1 cellular context compared by ENCODE assay signal in the genomic region with DNA sequence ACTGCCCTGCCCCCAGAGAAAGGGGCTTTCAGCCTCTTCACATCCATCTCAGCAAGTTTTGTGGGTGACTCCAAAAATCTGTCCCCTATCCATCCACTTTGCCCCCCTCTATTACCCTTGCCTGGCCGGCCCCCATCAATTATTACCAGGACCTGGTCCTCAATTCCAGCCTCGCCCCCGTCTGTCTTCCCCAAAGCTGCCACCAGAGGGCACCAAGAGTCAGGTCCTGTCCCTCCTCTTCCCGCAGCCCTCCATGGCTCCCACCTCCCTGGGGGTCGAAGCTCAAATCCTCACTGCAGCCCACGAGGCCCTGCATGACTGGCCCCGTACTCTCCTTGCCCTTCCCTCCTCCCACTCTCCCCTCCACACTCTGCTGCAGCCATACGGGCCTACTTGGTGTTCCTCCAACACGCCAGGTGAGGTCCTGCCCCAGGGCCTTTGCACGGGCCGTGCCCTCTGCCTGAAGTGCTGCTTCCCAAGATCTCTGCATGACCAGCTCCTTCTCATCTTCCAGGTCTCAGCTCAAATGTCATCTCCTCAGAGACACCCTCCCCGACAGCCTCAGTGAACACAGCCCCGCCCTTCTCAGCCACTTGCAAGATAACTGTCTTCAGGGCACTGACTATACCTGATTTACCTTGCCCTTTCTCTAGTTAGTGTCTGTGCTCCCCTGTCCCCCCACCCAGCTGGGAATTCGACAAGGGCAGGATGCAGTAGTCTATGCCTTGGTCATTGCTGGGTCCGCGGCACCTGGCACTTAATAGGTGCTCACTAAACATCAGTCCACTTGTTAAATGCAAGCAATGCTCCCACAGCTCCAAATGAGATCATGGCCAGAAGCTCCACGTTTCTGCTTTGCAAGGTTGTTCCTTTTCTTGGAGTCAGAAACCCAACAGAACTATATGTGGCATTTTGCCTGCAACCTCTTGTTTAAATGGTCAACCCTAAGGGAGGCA.
TF ChIP-seq lines count a peak whose summit lies in the region.

No MANE protein-coding gene starts in this region.

TF ChIP-seq in HepG2, 621 proteins besides CTCF, POLR2A, EP300 and RAD21 (continued from another document and continues in another):
- TF ChIP-seq, protein P1, sequence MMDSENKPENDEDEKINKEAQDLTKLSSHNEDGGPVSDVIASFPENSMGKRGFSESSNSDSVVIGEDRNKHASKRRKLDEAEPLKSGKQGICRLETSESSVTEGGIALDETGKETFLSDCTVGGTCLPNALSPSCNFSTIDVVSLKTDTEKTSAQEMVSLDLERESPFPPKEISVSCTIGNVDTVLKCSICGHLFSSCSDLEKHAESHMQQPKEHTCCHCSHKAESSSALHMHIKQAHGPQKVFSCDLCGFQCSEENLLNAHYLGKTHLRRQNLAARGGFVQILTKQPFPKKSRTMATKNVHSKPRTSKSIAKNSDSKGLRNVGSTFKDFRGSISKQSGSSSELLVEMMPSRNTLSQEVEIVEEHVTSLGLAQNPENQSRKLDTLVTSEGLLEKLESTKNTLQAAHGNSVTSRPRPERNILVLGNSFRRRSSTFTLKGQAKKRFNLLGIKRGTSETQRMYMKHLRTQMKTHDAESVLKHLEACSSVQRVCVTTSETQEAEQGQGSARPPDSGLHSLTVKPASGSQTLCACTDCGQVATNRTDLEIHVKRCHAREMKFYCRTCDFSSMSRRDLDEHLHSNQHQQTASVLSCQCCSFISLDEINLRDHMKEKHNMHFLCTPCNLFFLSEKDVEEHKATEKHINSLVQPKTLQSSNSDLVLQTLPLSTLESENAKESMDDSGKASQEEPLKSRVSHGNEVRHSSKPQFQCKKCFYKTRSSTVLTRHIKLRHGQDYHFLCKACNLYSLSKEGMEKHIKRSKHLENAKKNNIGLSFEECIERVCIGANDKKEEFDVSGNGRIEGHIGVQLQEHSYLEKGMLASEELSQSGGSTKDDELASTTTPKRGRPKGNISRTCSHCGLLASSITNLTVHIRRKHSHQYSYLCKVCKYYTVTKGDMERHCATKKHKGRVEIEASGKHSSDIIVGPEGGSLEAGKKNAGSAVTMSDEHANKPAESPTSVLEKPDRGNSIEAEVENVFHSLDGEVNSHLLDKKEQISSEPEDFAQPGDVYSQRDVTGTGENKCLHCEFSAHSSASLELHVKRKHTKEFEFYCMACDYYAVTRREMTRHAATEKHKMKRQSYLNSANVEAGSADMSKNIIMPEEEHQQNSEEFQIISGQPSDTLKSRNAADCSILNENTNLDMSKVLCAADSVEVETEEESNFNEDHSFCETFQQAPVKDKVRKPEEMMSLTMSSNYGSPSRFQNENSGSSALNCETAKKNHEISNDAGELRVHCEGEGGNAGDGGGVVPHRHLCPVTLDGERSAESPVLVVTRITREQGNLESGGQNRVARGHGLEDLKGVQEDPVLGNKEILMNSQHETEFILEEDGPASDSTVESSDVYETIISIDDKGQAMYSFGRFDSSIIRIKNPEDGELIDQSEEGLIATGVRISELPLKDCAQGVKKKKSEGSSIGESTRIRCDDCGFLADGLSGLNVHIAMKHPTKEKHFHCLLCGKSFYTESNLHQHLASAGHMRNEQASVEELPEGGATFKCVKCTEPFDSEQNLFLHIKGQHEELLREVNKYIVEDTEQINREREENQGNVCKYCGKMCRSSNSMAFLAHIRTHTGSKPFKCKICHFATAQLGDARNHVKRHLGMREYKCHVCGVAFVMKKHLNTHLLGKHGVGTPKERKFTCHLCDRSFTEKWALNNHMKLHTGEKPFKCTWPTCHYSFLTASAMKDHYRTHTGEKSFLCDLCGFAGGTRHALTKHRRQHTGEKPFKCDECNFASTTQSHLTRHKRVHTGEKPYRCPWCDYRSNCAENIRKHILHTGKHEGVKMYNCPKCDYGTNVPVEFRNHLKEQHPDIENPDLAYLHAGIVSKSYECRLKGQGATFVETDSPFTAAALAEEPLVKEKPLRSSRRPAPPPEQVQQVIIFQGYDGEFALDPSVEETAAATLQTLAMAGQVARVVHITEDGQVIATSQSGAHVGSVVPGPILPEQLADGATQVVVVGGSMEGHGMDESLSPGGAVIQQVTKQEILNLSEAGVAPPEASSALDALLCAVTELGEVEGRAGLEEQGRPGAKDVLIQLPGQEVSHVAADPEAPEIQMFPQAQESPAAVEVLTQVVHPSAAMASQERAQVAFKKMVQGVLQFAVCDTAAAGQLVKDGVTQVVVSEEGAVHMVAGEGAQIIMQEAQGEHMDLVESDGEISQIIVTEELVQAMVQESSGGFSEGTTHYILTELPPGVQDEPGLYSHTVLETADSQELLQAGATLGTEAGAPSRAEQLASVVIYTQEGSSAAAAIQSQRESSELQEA (CRISPR knock-in tag; IDR thresholded peaks at IDR 0.05; ENCODE audit: not compliant biosample characterization): no peak
- no peak for TF ChIP-seq SSRP1 (CRISPR knock-in tag; IDR thresholded peaks at IDR 0.05)
- no peak for TF ChIP-seq JUND (CRISPR knock-in tag; IDR thresholded peaks at IDR 0.05)
- TF ChIP-seq ZBTB8A (CRISPR knock-in tag; IDR thresholded peaks at IDR 0.05; ENCODE audit: borderline replicate concordance, low read depth): no peak
- no peak for TF ChIP-seq ZNF776 (CRISPR knock-in tag; IDR thresholded peaks at IDR 0.05)
- TF ChIP-seq ISX (CRISPR knock-in tag; conservative IDR thresholded peaks at IDR 0.05): no peak
- TF ChIP-seq TEAD2 (CRISPR knock-in tag; IDR thresholded peaks at IDR 0.05): no peak
- TF ChIP-seq JARID2 (CRISPR knock-in tag; IDR thresholded peaks at IDR 0.05; ENCODE audit: insufficient replicate concordance): no peak
- TF ChIP-seq, protein P2, sequence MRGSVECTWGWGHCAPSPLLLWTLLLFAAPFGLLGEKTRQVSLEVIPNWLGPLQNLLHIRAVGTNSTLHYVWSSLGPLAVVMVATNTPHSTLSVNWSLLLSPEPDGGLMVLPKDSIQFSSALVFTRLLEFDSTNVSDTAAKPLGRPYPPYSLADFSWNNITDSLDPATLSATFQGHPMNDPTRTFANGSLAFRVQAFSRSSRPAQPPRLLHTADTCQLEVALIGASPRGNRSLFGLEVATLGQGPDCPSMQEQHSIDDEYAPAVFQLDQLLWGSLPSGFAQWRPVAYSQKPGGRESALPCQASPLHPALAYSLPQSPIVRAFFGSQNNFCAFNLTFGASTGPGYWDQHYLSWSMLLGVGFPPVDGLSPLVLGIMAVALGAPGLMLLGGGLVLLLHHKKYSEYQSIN (CRISPR knock-in tag; IDR thresholded peaks at IDR 0.05; ENCODE audit: borderline replicate concordance): no peak
- TF ChIP-seq, protein P3, sequence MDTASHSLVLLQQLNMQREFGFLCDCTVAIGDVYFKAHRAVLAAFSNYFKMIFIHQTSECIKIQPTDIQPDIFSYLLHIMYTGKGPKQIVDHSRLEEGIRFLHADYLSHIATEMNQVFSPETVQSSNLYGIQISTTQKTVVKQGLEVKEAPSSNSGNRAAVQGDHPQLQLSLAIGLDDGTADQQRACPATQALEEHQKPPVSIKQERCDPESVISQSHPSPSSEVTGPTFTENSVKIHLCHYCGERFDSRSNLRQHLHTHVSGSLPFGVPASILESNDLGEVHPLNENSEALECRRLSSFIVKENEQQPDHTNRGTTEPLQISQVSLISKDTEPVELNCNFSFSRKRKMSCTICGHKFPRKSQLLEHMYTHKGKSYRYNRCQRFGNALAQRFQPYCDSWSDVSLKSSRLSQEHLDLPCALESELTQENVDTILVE (CRISPR knock-in tag; IDR thresholded peaks at IDR 0.05): peak; percentile 30; the same call in 1 of the 2 replicates
- no peak for TF ChIP-seq NFIC (IDR thresholded peaks at IDR 0.05; ENCODE audit: low read length)
- TF ChIP-seq SP140L (CRISPR knock-in tag; IDR thresholded peaks at IDR 0.05; ENCODE audit: borderline replicate concordance): no peak
- TF ChIP-seq CENPX (CRISPR knock-in tag; IDR thresholded peaks at IDR 0.05): no peak
- no peak for TF ChIP-seq YEATS4 (CRISPR knock-in tag; IDR thresholded peaks at IDR 0.05; ENCODE audit: borderline replicate concordance)
- no peak for TF ChIP-seq CBX2 (IDR thresholded peaks at IDR 0.05; ENCODE audit: low read depth, low read length)
- TF ChIP-seq CBX2 (CRISPR knock-in tag; IDR thresholded peaks at IDR 0.05; ENCODE audit: low read depth): no peak
- no peak for TF ChIP-seq ARNTL (CRISPR knock-in tag; IDR thresholded peaks at IDR 0.05)
- no peak for TF ChIP-seq PAX8 (CRISPR knock-in tag; IDR thresholded peaks at IDR 0.05; ENCODE audit: borderline replicate concordance)
- no peak for TF ChIP-seq RXRB (CRISPR knock-in tag; IDR thresholded peaks at IDR 0.05; ENCODE audit: borderline replicate concordance)
- TF ChIP-seq ZNF7 (CRISPR knock-in tag; IDR thresholded peaks at IDR 0.05): no peak
- TF ChIP-seq ZSCAN22 (CRISPR knock-in tag; IDR thresholded peaks at IDR 0.05): no peak
- TF ChIP-seq, protein P4, sequence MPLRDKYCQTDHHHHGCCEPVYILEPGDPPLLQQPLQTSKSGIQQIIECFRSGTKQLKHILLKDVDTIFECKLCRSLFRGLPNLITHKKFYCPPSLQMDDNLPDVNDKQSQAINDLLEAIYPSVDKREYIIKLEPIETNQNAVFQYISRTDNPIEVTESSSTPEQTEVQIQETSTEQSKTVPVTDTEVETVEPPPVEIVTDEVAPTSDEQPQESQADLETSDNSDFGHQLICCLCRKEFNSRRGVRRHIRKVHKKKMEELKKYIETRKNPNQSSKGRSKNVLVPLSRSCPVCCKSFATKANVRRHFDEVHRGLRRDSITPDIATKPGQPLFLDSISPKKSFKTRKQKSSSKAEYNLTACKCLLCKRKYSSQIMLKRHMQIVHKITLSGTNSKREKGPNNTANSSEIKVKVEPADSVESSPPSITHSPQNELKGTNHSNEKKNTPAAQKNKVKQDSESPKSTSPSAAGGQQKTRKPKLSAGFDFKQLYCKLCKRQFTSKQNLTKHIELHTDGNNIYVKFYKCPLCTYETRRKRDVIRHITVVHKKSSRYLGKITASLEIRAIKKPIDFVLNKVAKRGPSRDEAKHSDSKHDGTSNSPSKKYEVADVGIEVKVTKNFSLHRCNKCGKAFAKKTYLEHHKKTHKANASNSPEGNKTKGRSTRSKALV (CRISPR knock-in tag; IDR thresholded peaks at IDR 0.05): no peak
- TF ChIP-seq ZNF382 (CRISPR knock-in tag; IDR thresholded peaks at IDR 0.05; ENCODE audit: borderline replicate concordance): no peak
- TF ChIP-seq EZH2 (conservative IDR thresholded peaks at IDR 0.05; ENCODE audit: low read depth, low read length): no peak
- no peak for TF ChIP-seq CCAR2 (optimal IDR thresholded peaks at IDR 0.05; ENCODE audit: low read depth, low read length)
- TF ChIP-seq, protein P5, sequence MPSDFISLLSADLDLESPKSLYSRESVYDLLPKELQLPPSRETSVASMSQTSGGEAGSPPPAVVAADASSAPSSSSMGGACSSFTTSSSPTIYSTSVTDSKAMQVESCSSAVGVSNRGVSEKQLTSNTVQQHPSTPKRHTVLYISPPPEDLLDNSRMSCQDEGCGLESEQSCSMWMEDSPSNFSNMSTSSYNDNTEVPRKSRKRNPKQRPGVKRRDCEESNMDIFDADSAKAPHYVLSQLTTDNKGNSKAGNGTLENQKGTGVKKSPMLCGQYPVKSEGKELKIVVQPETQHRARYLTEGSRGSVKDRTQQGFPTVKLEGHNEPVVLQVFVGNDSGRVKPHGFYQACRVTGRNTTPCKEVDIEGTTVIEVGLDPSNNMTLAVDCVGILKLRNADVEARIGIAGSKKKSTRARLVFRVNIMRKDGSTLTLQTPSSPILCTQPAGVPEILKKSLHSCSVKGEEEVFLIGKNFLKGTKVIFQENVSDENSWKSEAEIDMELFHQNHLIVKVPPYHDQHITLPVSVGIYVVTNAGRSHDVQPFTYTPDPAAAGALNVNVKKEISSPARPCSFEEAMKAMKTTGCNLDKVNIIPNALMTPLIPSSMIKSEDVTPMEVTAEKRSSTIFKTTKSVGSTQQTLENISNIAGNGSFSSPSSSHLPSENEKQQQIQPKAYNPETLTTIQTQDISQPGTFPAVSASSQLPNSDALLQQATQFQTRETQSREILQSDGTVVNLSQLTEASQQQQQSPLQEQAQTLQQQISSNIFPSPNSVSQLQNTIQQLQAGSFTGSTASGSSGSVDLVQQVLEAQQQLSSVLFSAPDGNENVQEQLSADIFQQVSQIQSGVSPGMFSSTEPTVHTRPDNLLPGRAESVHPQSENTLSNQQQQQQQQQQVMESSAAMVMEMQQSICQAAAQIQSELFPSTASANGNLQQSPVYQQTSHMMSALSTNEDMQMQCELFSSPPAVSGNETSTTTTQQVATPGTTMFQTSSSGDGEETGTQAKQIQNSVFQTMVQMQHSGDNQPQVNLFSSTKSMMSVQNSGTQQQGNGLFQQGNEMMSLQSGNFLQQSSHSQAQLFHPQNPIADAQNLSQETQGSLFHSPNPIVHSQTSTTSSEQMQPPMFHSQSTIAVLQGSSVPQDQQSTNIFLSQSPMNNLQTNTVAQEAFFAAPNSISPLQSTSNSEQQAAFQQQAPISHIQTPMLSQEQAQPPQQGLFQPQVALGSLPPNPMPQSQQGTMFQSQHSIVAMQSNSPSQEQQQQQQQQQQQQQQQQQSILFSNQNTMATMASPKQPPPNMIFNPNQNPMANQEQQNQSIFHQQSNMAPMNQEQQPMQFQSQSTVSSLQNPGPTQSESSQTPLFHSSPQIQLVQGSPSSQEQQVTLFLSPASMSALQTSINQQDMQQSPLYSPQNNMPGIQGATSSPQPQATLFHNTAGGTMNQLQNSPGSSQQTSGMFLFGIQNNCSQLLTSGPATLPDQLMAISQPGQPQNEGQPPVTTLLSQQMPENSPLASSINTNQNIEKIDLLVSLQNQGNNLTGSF (CRISPR knock-in tag; IDR thresholded peaks at IDR 0.05): no peak
- TF ChIP-seq, protein P6, sequence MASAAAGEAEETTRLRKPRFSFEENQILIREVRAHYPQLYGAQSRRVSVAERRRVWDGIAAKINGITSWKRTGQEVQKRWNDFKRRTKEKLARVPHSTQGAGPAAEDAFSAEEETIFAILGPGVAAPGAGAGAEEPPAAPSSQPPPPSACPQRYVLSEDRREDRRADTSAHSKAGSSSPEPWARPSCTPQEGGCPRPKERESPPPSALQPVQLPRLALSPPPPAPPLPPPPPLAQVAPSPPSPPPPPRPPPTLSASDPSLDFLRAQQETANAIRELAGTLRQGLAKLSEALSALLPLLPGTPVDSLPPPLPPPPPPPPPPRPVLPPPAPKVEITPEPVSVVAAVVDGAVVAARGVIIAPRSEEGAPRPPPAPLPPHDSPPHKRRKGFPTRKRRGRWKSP (CRISPR knock-in tag; IDR thresholded peaks at IDR 0.05): no peak
- TF ChIP-seq NFATC3 (CRISPR knock-in tag; IDR thresholded peaks at IDR 0.05): no peak
- no peak for TF ChIP-seq ONECUT2 (CRISPR knock-in tag; IDR thresholded peaks at IDR 0.05)
- TF ChIP-seq KAT8 (CRISPR knock-in tag; IDR thresholded peaks at IDR 0.05): no peak
- no peak for TF ChIP-seq YEATS2 (CRISPR knock-in tag; IDR thresholded peaks at IDR 0.05; ENCODE audit: borderline replicate concordance)
- TF ChIP-seq MATR3 (CRISPR knock-in tag; IDR thresholded peaks at IDR 0.05): no peak
- TF ChIP-seq ZNF660 (CRISPR knock-in tag; IDR thresholded peaks at IDR 0.05; ENCODE audit: borderline replicate concordance, low read depth): no peak
- no peak for TF ChIP-seq ZNF891 (CRISPR knock-in tag; IDR thresholded peaks at IDR 0.05)
- TF ChIP-seq ZFP62 (CRISPR knock-in tag; IDR thresholded peaks at IDR 0.05): no peak
- TF ChIP-seq, protein P7, sequence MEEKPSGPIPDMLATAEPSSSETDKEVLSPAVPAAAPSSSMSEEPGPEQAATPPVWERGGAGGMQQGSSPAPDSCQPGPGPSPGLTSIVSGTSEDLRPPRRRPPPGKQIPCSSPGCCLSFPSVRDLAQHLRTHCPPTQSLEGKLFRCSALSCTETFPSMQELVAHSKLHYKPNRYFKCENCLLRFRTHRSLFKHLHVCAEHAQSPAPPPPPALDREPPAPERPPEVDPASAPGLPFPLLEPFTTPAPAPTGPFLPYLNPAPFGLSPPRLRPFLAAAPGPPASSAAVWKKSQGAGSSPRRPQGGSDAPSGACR (CRISPR knock-in tag; IDR thresholded peaks at IDR 0.05): no peak
- TF ChIP-seq ZNF674 (CRISPR knock-in tag; IDR thresholded peaks at IDR 0.05; ENCODE audit: low read depth): no peak
- TF ChIP-seq NR2F2 (IDR thresholded peaks at IDR 0.05; ENCODE audit: borderline replicate concordance, low read depth): no peak
- no peak for TF ChIP-seq ZNF557 (CRISPR knock-in tag; IDR thresholded peaks at IDR 0.05)
- TF ChIP-seq HNRNPLL (IDR thresholded peaks at IDR 0.05; ENCODE audit: low read depth, low read length, poor library complexity, severe bottlenecking): no peak
- no peak for TF ChIP-seq ZNF75D (CRISPR knock-in tag; IDR thresholded peaks at IDR 0.05; ENCODE audit: borderline replicate concordance)
